Comparison of ENCODE assay signal across 2 cellular contexts in genomic region chr11:115148101-115148500, GRCh38.
TF ChIP-seq lines count a peak whose summit lies in the region.

No MANE protein-coding gene starts in this region.

TF ChIP-seq in H1, 55 proteins besides CTCF, POLR2A, EP300 and RAD21:
- TF ChIP-seq RNF2 (IDR thresholded peaks at IDR 0.05; ENCODE audit: borderline replicate concordance, low read depth, low read length, missing control alignments, poor library complexity, severe bottlenecking) (no peak), KDM5A (IDR thresholded peaks at IDR 0.05; ENCODE audit: low read length) (no peak), EZH2 (IDR thresholded peaks at IDR 0.05; ENCODE audit: low read depth, low read length, severe bottlenecking) (no peak), KDM4A (IDR thresholded peaks at IDR 0.05; ENCODE audit: low read depth, low read length, severe bottlenecking) (no peak), E2F6 (IDR thresholded peaks at IDR 0.05) (no peak), SIX5 (IDR thresholded peaks at IDR 0.05; ENCODE audit: low read depth, low read length) (no peak), ZNF274 (IDR thresholded peaks at IDR 0.05; ENCODE audit: borderline replicate concordance, extremely low read depth, low read length) (no peak), SIRT6 (IDR thresholded peaks at IDR 0.05; ENCODE audit: low read length) (no peak), YY1 (IDR thresholded peaks at IDR 0.05; ENCODE audit: low read depth, low read length) (no peak), HDAC6 (IDR thresholded peaks at IDR 0.05; ENCODE audit: low read depth, low read length) (no peak), CEBPB (IDR thresholded peaks at IDR 0.05; ENCODE audit: low read depth, low read length) (no peak), TAF1 (IDR thresholded peaks at IDR 0.05; ENCODE audit: low read depth, low read length) (no peak), GTF2F1 (IDR thresholded peaks at IDR 0.05; ENCODE audit: borderline replicate concordance, low read depth, low read length) (no peak)
- TF ChIP-seq, protein P1, sequence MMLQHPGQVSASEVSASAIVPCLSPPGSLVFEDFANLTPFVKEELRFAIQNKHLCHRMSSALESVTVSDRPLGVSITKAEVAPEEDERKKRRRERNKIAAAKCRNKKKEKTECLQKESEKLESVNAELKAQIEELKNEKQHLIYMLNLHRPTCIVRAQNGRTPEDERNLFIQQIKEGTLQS (IDR thresholded peaks at IDR 0.05; ENCODE audit: insufficient read depth, low read depth, low read length) = no peak

TF ChIP-seq in HepG2, 621 proteins besides CTCF, POLR2A, EP300 and RAD21:
- TF ChIP-seq ZNF883 (CRISPR knock-in tag; IDR thresholded peaks at IDR 0.05; ENCODE audit: not compliant biosample characterization) (no peak), DNMT1 (CRISPR knock-in tag; IDR thresholded peaks at IDR 0.05) (no peak), TAF1 (CRISPR knock-in tag; IDR thresholded peaks at IDR 0.05) (no peak)
